In the genomic region with DNA sequence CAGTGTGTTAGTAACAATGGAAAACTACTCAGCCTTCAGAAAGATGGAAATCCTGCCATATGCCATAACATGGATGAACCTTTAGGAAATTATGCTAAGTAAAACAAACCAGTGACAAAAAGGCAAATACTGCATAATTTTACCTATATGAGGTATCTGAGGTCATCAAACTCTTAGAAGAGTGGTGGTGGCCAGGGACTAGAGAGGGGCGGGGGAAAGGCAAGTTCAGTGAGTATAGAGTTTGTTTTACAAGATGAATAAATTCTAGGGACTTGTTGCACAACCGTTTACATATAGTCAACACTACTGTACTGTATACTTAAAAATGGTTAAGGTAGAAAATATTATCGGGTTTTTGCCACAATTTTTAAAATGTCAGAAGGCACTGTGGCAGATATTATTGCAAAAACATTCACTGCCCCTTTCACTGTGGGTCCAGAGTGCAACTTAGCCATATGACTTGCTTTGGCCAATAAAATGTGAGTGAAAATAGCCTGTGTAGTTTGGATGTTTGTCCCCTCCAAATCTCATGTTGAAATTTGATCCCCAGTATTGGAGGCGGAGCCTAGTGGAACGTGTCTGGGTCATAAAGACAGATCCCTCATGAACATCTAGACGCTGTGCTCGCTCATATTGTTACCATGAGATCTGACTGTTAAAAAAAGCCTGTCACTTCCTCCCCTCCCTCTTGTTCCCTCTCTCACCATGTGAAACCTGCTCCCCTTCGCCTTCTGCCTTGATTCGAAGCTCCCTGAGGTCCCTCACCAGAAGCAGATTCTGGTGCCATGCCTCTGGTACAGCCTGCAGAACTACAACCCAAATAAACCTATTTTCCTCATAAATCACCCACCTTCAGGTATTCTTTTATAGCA, we compare ENCODE assay signal across 1 cellular context.
TF ChIP-seq lines count a peak whose summit lies in the region.

No MANE protein-coding gene starts in this region.

TF ChIP-seq in HepG2, 621 proteins besides CTCF, POLR2A, EP300 and RAD21 (continued from another document):
- TF ChIP-seq DMTF1 (CRISPR knock-in tag; IDR thresholded peaks at IDR 0.05) (no peak), ATAD3A (CRISPR knock-in tag; IDR thresholded peaks at IDR 0.05) (no peak), ZNF383 (CRISPR knock-in tag; IDR thresholded peaks at IDR 0.05; ENCODE audit: borderline replicate concordance) (no peak), KDM2A (CRISPR knock-in tag; IDR thresholded peaks at IDR 0.05; ENCODE audit: borderline replicate concordance, low read depth) (peak; percentile 42; the same call in 1 of the 2 replicates), ZNF501 (CRISPR knock-in tag; IDR thresholded peaks at IDR 0.05) (peak; percentile 67), GABPB1 (CRISPR knock-in tag; IDR thresholded peaks at IDR 0.05) (no peak), HOXA5 (CRISPR knock-in tag; IDR thresholded peaks at IDR 0.05) (peak; percentile 28; the same call in 1 of the 2 replicates), SAP130 (CRISPR knock-in tag; IDR thresholded peaks at IDR 0.05; ENCODE audit: low read depth) (peak; percentile 78; the same call in 1 of the 2 replicates)
TF ChIP-seq in HepG2: peak in this region for 102.
